In genomic region chr3:193963808-193964516, GRCh38 we compare ENCODE assay signal across 13 cellular contexts.
DNase-seq lines count a peak whose midpoint lies in the region; ATAC-seq and TF ChIP-seq lines count a peak whose summit lies in the region.
"Had no signal": no experiment of that assay in that cellular context is flagged by ENCODE, and none has a peak within 500 bp of the region (broad histone marks: within the 10 kb centered on the region; RNA-seq: fewer than 3 reads in every experiment).

No MANE protein-coding gene starts in this region.

- ATAC-seq in GM19468 (IDR thresholded peaks at IDR 0.05; ENCODE audit: extremely low read depth, unreplicated experiment) (peak; percentile 46), HG03108 (IDR thresholded peaks at IDR 0.05; ENCODE audit: unreplicated experiment) (peak; percentile 80), foreskin keratinocyte (no peak), HG03439 (IDR thresholded peaks at IDR 0.05; ENCODE audit: unreplicated experiment) (no peak), T-cell (replicated peaks in 1 of 4) (no peak)

- TF ChIP-seq CTCF in foreskin keratinocyte (conservative IDR thresholded peaks at IDR 0.05) (no peak), osteocyte (IDR thresholded peaks at IDR 0.05) (no peak)

- H3K4me1 Mint-ChIP-seq in activated T-cell treated with anti-CD3 and anti-CD28 coated beads, Interleukin-2, amount 50 U/mL, for 24 hours (ENCODE audit: low read depth) = peaks cover 26% of the 10 kb centered on the region
- H3K4me1 Mint-ChIP-seq in osteocyte (ENCODE audit: unreplicated experiment) = peaks cover 3% of the 10 kb centered on the region
- H3K4me1 Mint-ChIP-seq in T-cell = peaks cover 0 to 4% (median 0%) of the 10 kb centered on the region in 3 donors

- H3K27ac Mint-ChIP-seq in activated T-cell treated with anti-CD3 and anti-CD28 coated beads, Interleukin-2, amount 50 U/mL, for 24 hours = peak overlapping the region; percentile 89
- H3K27ac Mint-ChIP-seq in osteocyte (ENCODE audit: unreplicated experiment) (no peak overlapping the region), T-cell (no peak overlapping the region)
- H3K27ac Mint-ChIP-seq: activated naive CD8-positive, alpha-beta T cell had no signal

- CTCF ChIA-PET in T-cell (lab: Charles Lee) = no interaction called here

- no peaks in the 10 kb centered on the region for H3K9me3 Mint-ChIP-seq in activated T-cell treated with anti-CD3 and anti-CD28 coated beads, Interleukin-2, amount 50 U/mL, for 24 hours
- H3K9me3 Mint-ChIP-seq in osteocyte (ENCODE audit: unreplicated experiment) (no peaks in the 10 kb centered on the region), T-cell (no peaks in the 10 kb centered on the region)

- no peaks in the 10 kb centered on the region for H3K36me3 Mint-ChIP-seq in activated T-cell treated with anti-CD3 and anti-CD28 coated beads, Interleukin-2, amount 50 U/mL, for 24 hours (ENCODE audit: low read depth)
- H3K36me3 Mint-ChIP-seq in osteocyte (ENCODE audit: unreplicated experiment) (no peaks in the 10 kb centered on the region), T-cell (no peaks in the 10 kb centered on the region)
- H3K36me3 Mint-ChIP-seq: activated naive CD8-positive, alpha-beta T cell had no signal

- H3K27me3 ChIP-seq in foreskin keratinocyte = no peaks in the 10 kb centered on the region

- POLR2A ChIA-PET in T-cell (lab: Charles Lee) = no interaction called here

- H3K27me3 Mint-ChIP-seq in activated T-cell treated with anti-CD3 and anti-CD28 coated beads, Interleukin-2, amount 50 U/mL, for 24 hours = peaks cover 75% of the 10 kb centered on the region
- H3K27me3 Mint-ChIP-seq in osteocyte (ENCODE audit: unreplicated experiment) (peaks cover 82% of the 10 kb centered on the region), T-cell (peaks cover 34 to 49% of the 10 kb centered on the region in 2 donors)

- no peak for DNase-seq in activated T-cell treated with anti-CD3 and anti-CD28 coated beads, Interleukin-2, amount 50 U/mL, for 24 hours
- DNase-seq in activated T-cell treated with anti-CD3 and anti-CD28 coated beads for 4 hours (no peak), foreskin keratinocyte (no peak), osteocyte (ENCODE audit: extremely low spot score, unreplicated experiment) (no peak), T-cell (no peak)
- DNase-seq: effector CD8-positive, alpha-beta T cell; H7; KG1; NCI-H526 treated with DMSO at 0.1 percent for 48 hours had no signal

- peaks cover 11% of the 10 kb centered on the region for H3K4me1 ChIP-seq in foreskin keratinocyte

- H3K4me3 Mint-ChIP-seq in activated T-cell treated with anti-CD3 and anti-CD28 coated beads, Interleukin-2, amount 50 U/mL, for 24 hours = no peak overlapping the region
- no peak overlapping the region for H3K4me3 Mint-ChIP-seq in osteocyte (ENCODE audit: unreplicated experiment)
- no peak overlapping the region for H3K4me3 Mint-ChIP-seq in T-cell
- H3K4me3 Mint-ChIP-seq: activated naive CD8-positive, alpha-beta T cell had no signal

- H3K27ac ChIP-seq in foreskin keratinocyte = peak overlapping the region; percentile 62

Comparison
In these comparisons a context has a peak if more than half of its experiments do, and no peak if none do; other contexts are left out.
1. ATAC-seq: peak in GM19468 (single experiment) and HG03108 (single experiment); none in foreskin keratinocyte (single experiment), HG03439 (single experiment) and T-cell (0 of 4).